ENCODE assay signal across 1 cellular context in the genomic region with DNA sequence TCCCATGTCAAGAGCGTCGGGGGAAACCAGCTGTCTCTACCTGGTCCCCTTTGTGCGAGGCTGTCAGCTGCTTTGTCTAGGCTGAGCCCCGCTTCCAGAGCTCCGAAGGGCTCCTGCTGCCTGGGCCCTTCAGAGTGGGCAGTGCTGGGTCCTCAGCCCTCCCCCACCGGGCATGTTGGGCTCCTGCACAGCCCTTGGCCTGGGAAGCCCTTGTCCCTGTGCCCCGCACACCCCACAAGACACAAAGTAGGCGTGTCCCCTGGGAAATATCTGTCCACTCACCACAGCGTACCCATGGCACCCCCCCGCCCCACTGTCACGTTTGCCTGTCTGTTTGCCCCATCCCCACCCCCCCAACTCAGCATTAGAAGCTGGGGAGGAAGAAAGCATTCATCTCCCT.
TF ChIP-seq lines count a peak whose summit lies in the region.

No MANE protein-coding gene starts in this region.

TF ChIP-seq in K562, 482 proteins besides CTCF, POLR2A, EP300 and RAD21:
- TF ChIP-seq, protein P1, sequence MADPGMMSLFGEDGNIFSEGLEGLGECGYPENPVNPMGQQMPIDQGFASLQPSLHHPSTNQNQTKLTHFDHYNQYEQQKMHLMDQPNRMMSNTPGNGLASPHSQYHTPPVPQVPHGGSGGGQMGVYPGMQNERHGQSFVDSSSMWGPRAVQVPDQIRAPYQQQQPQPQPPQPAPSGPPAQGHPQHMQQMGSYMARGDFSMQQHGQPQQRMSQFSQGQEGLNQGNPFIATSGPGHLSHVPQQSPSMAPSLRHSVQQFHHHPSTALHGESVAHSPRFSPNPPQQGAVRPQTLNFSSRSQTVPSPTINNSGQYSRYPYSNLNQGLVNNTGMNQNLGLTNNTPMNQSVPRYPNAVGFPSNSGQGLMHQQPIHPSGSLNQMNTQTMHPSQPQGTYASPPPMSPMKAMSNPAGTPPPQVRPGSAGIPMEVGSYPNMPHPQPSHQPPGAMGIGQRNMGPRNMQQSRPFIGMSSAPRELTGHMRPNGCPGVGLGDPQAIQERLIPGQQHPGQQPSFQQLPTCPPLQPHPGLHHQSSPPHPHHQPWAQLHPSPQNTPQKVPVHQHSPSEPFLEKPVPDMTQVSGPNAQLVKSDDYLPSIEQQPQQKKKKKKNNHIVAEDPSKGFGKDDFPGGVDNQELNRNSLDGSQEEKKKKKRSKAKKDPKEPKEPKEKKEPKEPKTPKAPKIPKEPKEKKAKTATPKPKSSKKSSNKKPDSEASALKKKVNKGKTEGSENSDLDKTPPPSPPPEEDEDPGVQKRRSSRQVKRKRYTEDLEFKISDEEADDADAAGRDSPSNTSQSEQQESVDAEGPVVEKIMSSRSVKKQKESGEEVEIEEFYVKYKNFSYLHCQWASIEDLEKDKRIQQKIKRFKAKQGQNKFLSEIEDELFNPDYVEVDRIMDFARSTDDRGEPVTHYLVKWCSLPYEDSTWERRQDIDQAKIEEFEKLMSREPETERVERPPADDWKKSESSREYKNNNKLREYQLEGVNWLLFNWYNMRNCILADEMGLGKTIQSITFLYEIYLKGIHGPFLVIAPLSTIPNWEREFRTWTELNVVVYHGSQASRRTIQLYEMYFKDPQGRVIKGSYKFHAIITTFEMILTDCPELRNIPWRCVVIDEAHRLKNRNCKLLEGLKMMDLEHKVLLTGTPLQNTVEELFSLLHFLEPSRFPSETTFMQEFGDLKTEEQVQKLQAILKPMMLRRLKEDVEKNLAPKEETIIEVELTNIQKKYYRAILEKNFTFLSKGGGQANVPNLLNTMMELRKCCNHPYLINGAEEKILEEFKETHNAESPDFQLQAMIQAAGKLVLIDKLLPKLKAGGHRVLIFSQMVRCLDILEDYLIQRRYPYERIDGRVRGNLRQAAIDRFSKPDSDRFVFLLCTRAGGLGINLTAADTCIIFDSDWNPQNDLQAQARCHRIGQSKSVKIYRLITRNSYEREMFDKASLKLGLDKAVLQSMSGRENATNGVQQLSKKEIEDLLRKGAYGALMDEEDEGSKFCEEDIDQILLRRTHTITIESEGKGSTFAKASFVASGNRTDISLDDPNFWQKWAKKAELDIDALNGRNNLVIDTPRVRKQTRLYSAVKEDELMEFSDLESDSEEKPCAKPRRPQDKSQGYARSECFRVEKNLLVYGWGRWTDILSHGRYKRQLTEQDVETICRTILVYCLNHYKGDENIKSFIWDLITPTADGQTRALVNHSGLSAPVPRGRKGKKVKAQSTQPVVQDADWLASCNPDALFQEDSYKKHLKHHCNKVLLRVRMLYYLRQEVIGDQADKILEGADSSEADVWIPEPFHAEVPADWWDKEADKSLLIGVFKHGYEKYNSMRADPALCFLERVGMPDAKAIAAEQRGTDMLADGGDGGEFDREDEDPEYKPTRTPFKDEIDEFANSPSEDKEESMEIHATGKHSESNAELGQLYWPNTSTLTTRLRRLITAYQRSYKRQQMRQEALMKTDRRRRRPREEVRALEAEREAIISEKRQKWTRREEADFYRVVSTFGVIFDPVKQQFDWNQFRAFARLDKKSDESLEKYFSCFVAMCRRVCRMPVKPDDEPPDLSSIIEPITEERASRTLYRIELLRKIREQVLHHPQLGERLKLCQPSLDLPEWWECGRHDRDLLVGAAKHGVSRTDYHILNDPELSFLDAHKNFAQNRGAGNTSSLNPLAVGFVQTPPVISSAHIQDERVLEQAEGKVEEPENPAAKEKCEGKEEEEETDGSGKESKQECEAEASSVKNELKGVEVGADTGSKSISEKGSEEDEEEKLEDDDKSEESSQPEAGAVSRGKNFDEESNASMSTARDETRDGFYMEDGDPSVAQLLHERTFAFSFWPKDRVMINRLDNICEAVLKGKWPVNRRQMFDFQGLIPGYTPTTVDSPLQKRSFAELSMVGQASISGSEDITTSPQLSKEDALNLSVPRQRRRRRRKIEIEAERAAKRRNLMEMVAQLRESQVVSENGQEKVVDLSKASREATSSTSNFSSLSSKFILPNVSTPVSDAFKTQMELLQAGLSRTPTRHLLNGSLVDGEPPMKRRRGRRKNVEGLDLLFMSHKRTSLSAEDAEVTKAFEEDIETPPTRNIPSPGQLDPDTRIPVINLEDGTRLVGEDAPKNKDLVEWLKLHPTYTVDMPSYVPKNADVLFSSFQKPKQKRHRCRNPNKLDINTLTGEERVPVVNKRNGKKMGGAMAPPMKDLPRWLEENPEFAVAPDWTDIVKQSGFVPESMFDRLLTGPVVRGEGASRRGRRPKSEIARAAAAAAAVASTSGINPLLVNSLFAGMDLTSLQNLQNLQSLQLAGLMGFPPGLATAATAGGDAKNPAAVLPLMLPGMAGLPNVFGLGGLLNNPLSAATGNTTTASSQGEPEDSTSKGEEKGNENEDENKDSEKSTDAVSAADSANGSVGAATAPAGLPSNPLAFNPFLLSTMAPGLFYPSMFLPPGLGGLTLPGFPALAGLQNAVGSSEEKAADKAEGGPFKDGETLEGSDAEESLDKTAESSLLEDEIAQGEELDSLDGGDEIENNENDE (IDR thresholded peaks at IDR 0.05; ENCODE audit: low read depth, low read length): no peak
- peak; percentile 49 for TF ChIP-seq POLR2G (IDR thresholded peaks at IDR 0.05; ENCODE audit: low read depth, low read length)
